In genomic region chrX:106649523-106650428, GRCh38 we compare ENCODE assay signal across 13 cellular contexts. TPM values are rescaled to one million over a fixed set of nuclear protein-coding genes. Genes with fewer than 3 reads are reported as not detected.
A peak's percentile ranks its signal among the peaks of the same experiment; 100 is the strongest.
DNase-seq lines count a peak whose midpoint lies in the region; ATAC-seq, FAIRE-seq and TF ChIP-seq lines count a peak whose summit lies in the region.
"Had no signal": no experiment of that assay in that cellular context is flagged by ENCODE, and none has a peak within 500 bp of the region (broad histone marks: within the 10 kb centered on the region; RNA-seq: fewer than 3 reads in every experiment).

No MANE protein-coding gene starts in this region.

- H2AFZ ChIP-seq in neuronal stem cell (ENCODE audit: low read length), result no peak overlapping the region

- no peak for FAIRE-seq in D721Med (lab: Jason Lieb, UNC)
- FAIRE-seq in frontal cortex (lab: Jason Lieb, UNC), result no peak
- FAIRE-seq: endometrium had no signal

- no peak overlapping the region for H2AK5ac ChIP-seq in neuronal stem cell (ENCODE audit: low read depth, low read length)

- H3K4me1 ChIP-seq in neuronal stem cell (ENCODE audit: control insufficient read depth in 2 of 2, insufficient read depth in 1 of 2, low read depth in 1 of 2, low read length in 2 of 2), result no peaks in the 10 kb centered on the region

- POLR2A ChIA-PET in GM10248 (lab: Yijun Ruan, JAX), result no interaction called here

- H3K27me3 ChIP-seq in neuronal stem cell (ENCODE audit: control insufficient read depth in 3 of 3, insufficient read depth in 3 of 3, low read depth in 1 of 3, low read length in 3 of 3), result no peaks in the 10 kb centered on the region

- no peak overlapping the region for H2BK12ac ChIP-seq in neuronal stem cell (ENCODE audit: low read length)

- H2BK5ac ChIP-seq in neuronal stem cell (ENCODE audit: low read length), result no peak overlapping the region

- no peak overlapping the region for H4K8ac ChIP-seq in neuronal stem cell (ENCODE audit: low read depth, low read length)

- no peaks in the 10 kb centered on the region for H3K36me3 ChIP-seq in neuronal stem cell (replicated peaks in 1 of 2; ENCODE audit: control insufficient read depth in 2 of 2, insufficient read depth in 2 of 2, low read length in 2 of 2)

- no peak overlapping the region for H3K4me3 ChIP-seq in neuronal stem cell (ENCODE audit: low read length in 2 of 2)
- H3K4me3 ChIP-seq: skin epidermis had no signal

- no peak overlapping the region for H3K4ac ChIP-seq in neuronal stem cell (ENCODE audit: low read length)

- no peak overlapping the region for H3K4me2 ChIP-seq in neuronal stem cell (ENCODE audit: insufficient read depth, low read length, poor library complexity, severe bottlenecking)

- H2BK120ac ChIP-seq in neuronal stem cell (ENCODE audit: low read depth, low read length), result no peak overlapping the region

- H3K23ac ChIP-seq in neuronal stem cell (ENCODE audit: low read depth, low read length, poor library complexity), result no peak overlapping the region

- TF ChIP-seq CTCF in GM10248 (IDR thresholded peaks at IDR 0.05; ENCODE audit: control extremely low read depth, extremely low read depth, low read depth, missing control alignments) (no peak), D721Med (IDR thresholded peaks at IDR 0.05; ENCODE audit: insufficient read depth, missing control alignments) (no peak)

- ATAC-seq in GM19324 (IDR thresholded peaks at IDR 0.05; ENCODE audit: low FRiP score, unreplicated experiment), result peak; percentile 92
- peak; percentile 98 for ATAC-seq in HG02759 (IDR thresholded peaks at IDR 0.05; ENCODE audit: unreplicated experiment)
- peak; percentile 95 for ATAC-seq in HG03460 (IDR thresholded peaks at IDR 0.05; ENCODE audit: unreplicated experiment)

- no peaks in the 10 kb centered on the region for H3K9me3 ChIP-seq in neuronal stem cell (replicated peaks in 1 of 2; ENCODE audit: control insufficient read depth in 2 of 2, insufficient read depth in 1 of 2, low read depth in 1 of 2, low read length in 2 of 2)

- H3K18ac ChIP-seq in neuronal stem cell (ENCODE audit: low read length), result no peak overlapping the region

- CTCF ChIA-PET in GM10248 (lab: Yijun Ruan, JAX), result interaction anchor here (1.1 to 1.5 kb wide), 2 partner anchors 20 to 37 kb away, joined by 3 read pairs; no protein-coding TSS in a partner anchor

- no peak overlapping the region for H4K91ac ChIP-seq in neuronal stem cell (ENCODE audit: low read depth, low read length, poor library complexity)

- DNase-seq in GM10248 (ENCODE audit: extremely low spot score) (peak; percentile 11), D721Med (ENCODE audit: insufficient read length, low spot score) (no peak), frontal cortex (ENCODE audit: low spot score in 2 of 2) (no peak), neuronal stem cell (ENCODE audit: low spot score) (no peak), UCSD-AML1 (lab: John Stamatoyannopoulos, UW; ENCODE audit: unreplicated experiment) (no peak)
- DNase-seq: activated CD4-positive, alpha-beta T cell treated with anti-CD3 and anti-CD28 coated beads for 4 hours; amniotic stem cell; NCI-H187 treated with DMSO at 0.1 percent for 48 hours had no signal

- H3K9ac ChIP-seq in neuronal stem cell (ENCODE audit: low read depth, low read length, poor library complexity), result no peak overlapping the region

- H3K79me1 ChIP-seq in neuronal stem cell (ENCODE audit: low read depth, low read length), result no peaks in the 10 kb centered on the region

- no peak overlapping the region for H3K27ac ChIP-seq in neuronal stem cell (replicated peaks; ENCODE audit: low read length)
- H3K27ac ChIP-seq: skin epidermis had no signal

- no peak overlapping the region for H2BK15ac ChIP-seq in neuronal stem cell (ENCODE audit: low read length)

- no CpG with 5 or more reads among the region's 1 CpG for WGBS in neuronal stem cell (ENCODE audit: extremely low coverage in 2 of 2, insufficient read length in 2 of 2, insufficient replicate concordance in 1 of 2), 2 donors

- no peak overlapping the region for H3K14ac ChIP-seq in neuronal stem cell (ENCODE audit: low read length)

RNA-seq across cellular contexts. Expression of gene RADX, which starts 38.0 kb away (rescaled TPM):
- total RNA-seq in frontal cortex, result 9.4 TPM
- polyA plus RNA-seq in neuronal stem cell (2013, experiment 1 of 2), result 17.9 TPM
- 17.7 TPM for polyA plus RNA-seq in neuronal stem cell (2013, experiment 2 of 2)
